Comparison of ENCODE assay signal across 1 cellular context in the genomic region with DNA sequence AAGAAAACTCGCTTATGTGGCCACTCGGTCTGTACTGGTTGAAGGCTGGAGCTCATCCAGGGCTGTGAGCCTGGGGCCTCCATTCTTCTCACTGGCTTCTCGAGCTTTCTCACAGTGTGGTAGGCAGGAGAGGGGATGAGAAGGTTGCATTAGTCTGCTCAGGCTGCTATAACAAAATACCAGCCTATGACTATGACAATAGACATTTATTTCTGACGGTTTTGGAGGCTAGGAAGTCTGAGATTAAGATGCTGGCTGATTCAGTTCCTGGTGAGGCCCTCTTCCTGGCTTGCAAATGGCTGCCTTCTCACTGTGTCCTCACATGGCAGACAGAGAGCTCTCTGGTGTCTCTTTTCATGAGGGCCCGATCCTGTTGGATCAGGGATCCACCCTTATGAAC.
TF ChIP-seq lines count a peak whose summit lies in the region.

No MANE protein-coding gene starts in this region.

TF ChIP-seq in endothelial cell of umbilical vein, 7 proteins besides CTCF, POLR2A, EP300 and RAD21:
- TF ChIP-seq GATA2 (IDR thresholded peaks at IDR 0.05; ENCODE audit: insufficient read depth, insufficient read length, low read depth, low read length): no peak
- TF ChIP-seq, protein P1, sequence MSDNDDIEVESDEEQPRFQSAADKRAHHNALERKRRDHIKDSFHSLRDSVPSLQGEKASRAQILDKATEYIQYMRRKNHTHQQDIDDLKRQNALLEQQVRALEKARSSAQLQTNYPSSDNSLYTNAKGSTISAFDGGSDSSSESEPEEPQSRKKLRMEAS (IDR thresholded peaks at IDR 0.05; ENCODE audit: insufficient read depth, insufficient read length): no peak
- TF ChIP-seq EZH2 (IDR thresholded peaks at IDR 0.05; ENCODE audit: borderline replicate concordance, low read depth, low read length, severe bottlenecking): no peak
- TF ChIP-seq MYC (IDR thresholded peaks at IDR 0.05; ENCODE audit: low read depth, low read length): no peak
- no peak for TF ChIP-seq JUN (IDR thresholded peaks at IDR 0.05; ENCODE audit: borderline replicate concordance, insufficient read depth, insufficient read length, low read depth)
- no peak for TF ChIP-seq POLR2AphosphoS5 (IDR thresholded peaks at IDR 0.05; ENCODE audit: insufficient read depth, low read depth, low read length)
- peak; percentile 8 for TF ChIP-seq FOS (IDR thresholded peaks at IDR 0.05; ENCODE audit: borderline replicate concordance, insufficient read depth, low read length)
